Comparison of ENCODE assay signal across 1 cellular context in the genomic region with DNA sequence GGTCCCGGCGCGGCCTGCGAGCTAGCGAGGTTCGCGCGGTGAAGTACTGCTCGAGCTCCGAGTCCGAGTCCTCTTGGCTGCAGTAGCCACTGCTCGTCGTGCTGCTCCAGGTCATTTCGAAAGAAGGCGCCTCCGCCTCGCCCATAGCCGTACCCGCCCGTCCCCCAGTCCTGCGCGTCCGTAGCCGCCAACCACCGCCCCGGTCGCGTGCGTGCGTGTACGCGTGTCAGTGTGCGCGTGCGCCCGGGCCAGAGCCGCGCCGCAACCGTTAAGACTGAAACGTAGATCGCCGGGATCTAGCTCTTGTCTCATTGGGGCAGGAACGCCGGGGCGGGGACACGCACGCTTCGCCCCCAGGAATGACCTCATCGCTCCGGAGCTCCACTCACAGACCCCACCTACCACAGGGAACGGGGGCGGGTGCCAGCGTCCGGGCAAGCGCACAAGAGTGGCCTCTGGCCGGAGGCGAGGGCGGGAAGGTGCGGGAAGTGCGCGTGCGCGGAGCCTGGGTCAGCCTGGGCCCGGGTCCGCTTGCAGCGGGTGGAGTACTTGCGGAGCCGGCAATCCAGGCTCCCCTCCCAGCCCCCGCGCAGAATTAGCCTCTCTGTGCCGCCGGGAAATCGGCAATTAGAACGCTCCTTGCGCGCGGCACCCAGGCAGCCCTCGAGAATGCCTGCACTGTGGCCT.
TF ChIP-seq lines count a peak whose summit lies in the region.

No MANE protein-coding gene starts in this region.

TF ChIP-seq in HepG2, 621 proteins besides CTCF, POLR2A, EP300 and RAD21 (continued from another document and continues in another):
- TF ChIP-seq, protein P1, sequence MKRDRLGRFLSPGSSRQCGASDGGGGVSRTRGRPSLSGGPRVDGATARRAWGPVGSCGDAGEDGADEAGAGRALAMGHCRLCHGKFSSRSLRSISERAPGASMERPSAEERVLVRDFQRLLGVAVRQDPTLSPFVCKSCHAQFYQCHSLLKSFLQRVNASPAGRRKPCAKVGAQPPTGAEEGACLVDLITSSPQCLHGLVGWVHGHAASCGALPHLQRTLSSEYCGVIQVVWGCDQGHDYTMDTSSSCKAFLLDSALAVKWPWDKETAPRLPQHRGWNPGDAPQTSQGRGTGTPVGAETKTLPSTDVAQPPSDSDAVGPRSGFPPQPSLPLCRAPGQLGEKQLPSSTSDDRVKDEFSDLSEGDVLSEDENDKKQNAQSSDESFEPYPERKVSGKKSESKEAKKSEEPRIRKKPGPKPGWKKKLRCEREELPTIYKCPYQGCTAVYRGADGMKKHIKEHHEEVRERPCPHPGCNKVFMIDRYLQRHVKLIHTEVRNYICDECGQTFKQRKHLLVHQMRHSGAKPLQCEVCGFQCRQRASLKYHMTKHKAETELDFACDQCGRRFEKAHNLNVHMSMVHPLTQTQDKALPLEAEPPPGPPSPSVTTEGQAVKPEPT (CRISPR knock-in tag; IDR thresholded peaks at IDR 0.05; ENCODE audit: low read depth) = peak; percentile 58; the same call in 1 of the 2 replicates
- TF ChIP-seq, protein P2, sequence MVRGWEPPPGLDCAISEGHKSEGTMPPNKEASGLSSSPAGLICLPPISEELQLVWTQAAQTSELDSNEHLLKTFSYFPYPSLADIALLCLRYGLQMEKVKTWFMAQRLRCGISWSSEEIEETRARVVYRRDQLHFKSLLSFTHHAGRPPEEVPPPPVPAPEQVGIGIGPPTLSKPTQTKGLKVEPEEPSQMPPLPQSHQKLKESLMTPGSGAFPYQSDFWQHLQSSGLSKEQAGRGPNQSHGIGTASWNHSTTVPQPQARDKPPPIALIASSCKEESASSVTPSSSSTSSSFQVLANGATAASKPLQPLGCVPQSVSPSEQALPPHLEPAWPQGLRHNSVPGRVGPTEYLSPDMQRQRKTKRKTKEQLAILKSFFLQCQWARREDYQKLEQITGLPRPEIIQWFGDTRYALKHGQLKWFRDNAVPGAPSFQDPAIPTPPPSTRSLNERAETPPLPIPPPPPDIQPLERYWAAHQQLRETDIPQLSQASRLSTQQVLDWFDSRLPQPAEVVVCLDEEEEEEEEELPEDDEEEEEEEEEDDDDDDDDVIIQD (CRISPR knock-in tag; IDR thresholded peaks at IDR 0.05; ENCODE audit: low read depth) = peak; percentile 43; the same call in 1 of the 2 replicates
- TF ChIP-seq, protein P3, sequence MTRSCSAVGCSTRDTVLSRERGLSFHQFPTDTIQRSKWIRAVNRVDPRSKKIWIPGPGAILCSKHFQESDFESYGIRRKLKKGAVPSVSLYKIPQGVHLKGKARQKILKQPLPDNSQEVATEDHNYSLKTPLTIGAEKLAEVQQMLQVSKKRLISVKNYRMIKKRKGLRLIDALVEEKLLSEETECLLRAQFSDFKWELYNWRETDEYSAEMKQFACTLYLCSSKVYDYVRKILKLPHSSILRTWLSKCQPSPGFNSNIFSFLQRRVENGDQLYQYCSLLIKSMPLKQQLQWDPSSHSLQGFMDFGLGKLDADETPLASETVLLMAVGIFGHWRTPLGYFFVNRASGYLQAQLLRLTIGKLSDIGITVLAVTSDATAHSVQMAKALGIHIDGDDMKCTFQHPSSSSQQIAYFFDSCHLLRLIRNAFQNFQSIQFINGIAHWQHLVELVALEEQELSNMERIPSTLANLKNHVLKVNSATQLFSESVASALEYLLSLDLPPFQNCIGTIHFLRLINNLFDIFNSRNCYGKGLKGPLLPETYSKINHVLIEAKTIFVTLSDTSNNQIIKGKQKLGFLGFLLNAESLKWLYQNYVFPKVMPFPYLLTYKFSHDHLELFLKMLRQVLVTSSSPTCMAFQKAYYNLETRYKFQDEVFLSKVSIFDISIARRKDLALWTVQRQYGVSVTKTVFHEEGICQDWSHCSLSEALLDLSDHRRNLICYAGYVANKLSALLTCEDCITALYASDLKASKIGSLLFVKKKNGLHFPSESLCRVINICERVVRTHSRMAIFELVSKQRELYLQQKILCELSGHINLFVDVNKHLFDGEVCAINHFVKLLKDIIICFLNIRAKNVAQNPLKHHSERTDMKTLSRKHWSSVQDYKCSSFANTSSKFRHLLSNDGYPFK (CRISPR knock-in tag; IDR thresholded peaks at IDR 0.05; ENCODE audit: borderline replicate concordance) = peak; percentile 5; the same call in 1 of the 2 replicates
- TF ChIP-seq U2AF1 (optimal IDR thresholded peaks at IDR 0.05; ENCODE audit: low read depth, low read length) (no peak), NFKB2 (CRISPR knock-in tag; IDR thresholded peaks at IDR 0.05; ENCODE audit: borderline replicate concordance) (peak; percentile 92; the same call in 1 of the 2 replicates), ARHGAP35 (CRISPR knock-in tag; IDR thresholded peaks at IDR 0.05; ENCODE audit: borderline replicate concordance) (peak; percentile 90), SOX6 (IDR thresholded peaks at IDR 0.05) (no peak), SOX6 (CRISPR knock-in tag; IDR thresholded peaks at IDR 0.05) (peak; percentile 66; the same call in 1 of the 2 replicates), GATA4 (IDR thresholded peaks at IDR 0.05; ENCODE audit: borderline replicate concordance, low read depth) (peak; percentile 56), ZNF766 (CRISPR knock-in tag; IDR thresholded peaks at IDR 0.05; ENCODE audit: borderline replicate concordance) (no peak), ZNF564 (CRISPR knock-in tag; IDR thresholded peaks at IDR 0.05) (peak; percentile 87; the same call in 1 of the 2 replicates), ZNF296 (CRISPR knock-in tag; conservative IDR thresholded peaks at IDR 0.05) (peak; percentile 75; the same call in 1 of the 2 replicates), CENPT (CRISPR knock-in tag; IDR thresholded peaks at IDR 0.05; ENCODE audit: low read depth) (peak; percentile 25; the same call in 1 of the 2 replicates), SALL2 (CRISPR knock-in tag; IDR thresholded peaks at IDR 0.05) (peak; percentile 84), TEAD3 (CRISPR knock-in tag; optimal IDR thresholded peaks at IDR 0.05; ENCODE audit: borderline replicate concordance) (peak; percentile 74), JUN (CRISPR knock-in tag; IDR thresholded peaks at IDR 0.05) (peak; percentile 90), ZNF607 (CRISPR knock-in tag; IDR thresholded peaks at IDR 0.05; ENCODE audit: borderline replicate concordance) (peak; percentile 78)
- TF ChIP-seq, protein P4, sequence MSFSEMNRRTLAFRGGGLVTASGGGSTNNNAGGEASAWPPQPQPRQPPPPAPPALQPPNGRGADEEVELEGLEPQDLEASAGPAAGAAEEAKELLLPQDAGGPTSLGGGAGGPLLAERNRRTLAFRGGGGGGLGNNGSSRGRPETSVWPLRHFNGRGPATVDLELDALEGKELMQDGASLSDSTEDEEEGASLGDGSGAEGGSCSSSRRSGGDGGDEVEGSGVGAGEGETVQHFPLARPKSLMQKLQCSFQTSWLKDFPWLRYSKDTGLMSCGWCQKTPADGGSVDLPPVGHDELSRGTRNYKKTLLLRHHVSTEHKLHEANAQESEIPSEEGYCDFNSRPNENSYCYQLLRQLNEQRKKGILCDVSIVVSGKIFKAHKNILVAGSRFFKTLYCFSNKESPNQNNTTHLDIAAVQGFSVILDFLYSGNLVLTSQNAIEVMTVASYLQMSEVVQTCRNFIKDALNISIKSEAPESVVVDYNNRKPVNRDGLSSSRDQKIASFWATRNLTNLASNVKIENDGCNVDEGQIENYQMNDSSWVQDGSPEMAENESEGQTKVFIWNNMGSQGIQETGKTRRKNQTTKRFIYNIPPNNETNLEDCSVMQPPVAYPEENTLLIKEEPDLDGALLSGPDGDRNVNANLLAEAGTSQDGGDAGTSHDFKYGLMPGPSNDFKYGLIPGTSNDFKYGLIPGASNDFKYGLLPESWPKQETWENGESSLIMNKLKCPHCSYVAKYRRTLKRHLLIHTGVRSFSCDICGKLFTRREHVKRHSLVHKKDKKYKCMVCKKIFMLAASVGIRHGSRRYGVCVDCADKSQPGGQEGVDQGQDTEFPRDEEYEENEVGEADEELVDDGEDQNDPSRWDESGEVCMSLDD (CRISPR knock-in tag; IDR thresholded peaks at IDR 0.05; ENCODE audit: borderline replicate concordance) = peak; percentile 62; the same call in 1 of the 2 replicates
- TF ChIP-seq, protein P5, sequence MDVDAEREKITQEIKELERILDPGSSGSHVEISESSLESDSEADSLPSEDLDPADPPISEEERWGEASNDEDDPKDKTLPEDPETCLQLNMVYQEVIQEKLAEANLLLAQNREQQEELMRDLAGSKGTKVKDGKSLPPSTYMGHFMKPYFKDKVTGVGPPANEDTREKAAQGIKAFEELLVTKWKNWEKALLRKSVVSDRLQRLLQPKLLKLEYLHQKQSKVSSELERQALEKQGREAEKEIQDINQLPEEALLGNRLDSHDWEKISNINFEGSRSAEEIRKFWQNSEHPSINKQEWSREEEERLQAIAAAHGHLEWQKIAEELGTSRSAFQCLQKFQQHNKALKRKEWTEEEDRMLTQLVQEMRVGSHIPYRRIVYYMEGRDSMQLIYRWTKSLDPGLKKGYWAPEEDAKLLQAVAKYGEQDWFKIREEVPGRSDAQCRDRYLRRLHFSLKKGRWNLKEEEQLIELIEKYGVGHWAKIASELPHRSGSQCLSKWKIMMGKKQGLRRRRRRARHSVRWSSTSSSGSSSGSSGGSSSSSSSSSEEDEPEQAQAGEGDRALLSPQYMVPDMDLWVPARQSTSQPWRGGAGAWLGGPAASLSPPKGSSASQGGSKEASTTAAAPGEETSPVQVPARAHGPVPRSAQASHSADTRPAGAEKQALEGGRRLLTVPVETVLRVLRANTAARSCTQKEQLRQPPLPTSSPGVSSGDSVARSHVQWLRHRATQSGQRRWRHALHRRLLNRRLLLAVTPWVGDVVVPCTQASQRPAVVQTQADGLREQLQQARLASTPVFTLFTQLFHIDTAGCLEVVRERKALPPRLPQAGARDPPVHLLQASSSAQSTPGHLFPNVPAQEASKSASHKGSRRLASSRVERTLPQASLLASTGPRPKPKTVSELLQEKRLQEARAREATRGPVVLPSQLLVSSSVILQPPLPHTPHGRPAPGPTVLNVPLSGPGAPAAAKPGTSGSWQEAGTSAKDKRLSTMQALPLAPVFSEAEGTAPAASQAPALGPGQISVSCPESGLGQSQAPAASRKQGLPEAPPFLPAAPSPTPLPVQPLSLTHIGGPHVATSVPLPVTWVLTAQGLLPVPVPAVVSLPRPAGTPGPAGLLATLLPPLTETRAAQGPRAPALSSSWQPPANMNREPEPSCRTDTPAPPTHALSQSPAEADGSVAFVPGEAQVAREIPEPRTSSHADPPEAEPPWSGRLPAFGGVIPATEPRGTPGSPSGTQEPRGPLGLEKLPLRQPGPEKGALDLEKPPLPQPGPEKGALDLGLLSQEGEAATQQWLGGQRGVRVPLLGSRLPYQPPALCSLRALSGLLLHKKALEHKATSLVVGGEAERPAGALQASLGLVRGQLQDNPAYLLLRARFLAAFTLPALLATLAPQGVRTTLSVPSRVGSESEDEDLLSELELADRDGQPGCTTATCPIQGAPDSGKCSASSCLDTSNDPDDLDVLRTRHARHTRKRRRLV (CRISPR knock-in tag; IDR thresholded peaks at IDR 0.05) = 0 out of 2 replicates have a peak, but pooled peaks have one; percentile 59
- TF ChIP-seq, protein P6, sequence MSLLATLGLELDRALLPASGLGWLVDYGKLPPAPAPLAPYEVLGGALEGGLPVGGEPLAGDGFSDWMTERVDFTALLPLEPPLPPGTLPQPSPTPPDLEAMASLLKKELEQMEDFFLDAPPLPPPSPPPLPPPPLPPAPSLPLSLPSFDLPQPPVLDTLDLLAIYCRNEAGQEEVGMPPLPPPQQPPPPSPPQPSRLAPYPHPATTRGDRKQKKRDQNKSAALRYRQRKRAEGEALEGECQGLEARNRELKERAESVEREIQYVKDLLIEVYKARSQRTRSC (CRISPR knock-in tag; IDR thresholded peaks at IDR 0.05; ENCODE audit: low read depth) = no peak
- TF ChIP-seq, protein P7, sequence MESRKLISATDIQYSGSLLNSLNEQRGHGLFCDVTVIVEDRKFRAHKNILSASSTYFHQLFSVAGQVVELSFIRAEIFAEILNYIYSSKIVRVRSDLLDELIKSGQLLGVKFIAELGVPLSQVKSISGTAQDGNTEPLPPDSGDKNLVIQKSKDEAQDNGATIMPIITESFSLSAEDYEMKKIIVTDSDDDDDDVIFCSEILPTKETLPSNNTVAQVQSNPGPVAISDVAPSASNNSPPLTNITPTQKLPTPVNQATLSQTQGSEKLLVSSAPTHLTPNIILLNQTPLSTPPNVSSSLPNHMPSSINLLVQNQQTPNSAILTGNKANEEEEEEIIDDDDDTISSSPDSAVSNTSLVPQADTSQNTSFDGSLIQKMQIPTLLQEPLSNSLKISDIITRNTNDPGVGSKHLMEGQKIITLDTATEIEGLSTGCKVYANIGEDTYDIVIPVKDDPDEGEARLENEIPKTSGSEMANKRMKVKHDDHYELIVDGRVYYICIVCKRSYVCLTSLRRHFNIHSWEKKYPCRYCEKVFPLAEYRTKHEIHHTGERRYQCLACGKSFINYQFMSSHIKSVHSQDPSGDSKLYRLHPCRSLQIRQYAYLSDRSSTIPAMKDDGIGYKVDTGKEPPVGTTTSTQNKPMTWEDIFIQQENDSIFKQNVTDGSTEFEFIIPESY (CRISPR knock-in tag; IDR thresholded peaks at IDR 0.05) = peak; percentile 42; the same call in 1 of the 2 replicates
- TF ChIP-seq, protein P8, sequence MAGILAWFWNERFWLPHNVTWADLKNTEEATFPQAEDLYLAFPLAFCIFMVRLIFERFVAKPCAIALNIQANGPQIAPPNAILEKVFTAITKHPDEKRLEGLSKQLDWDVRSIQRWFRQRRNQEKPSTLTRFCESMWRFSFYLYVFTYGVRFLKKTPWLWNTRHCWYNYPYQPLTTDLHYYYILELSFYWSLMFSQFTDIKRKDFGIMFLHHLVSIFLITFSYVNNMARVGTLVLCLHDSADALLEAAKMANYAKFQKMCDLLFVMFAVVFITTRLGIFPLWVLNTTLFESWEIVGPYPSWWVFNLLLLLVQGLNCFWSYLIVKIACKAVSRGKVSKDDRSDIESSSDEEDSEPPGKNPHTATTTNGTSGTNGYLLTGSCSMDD (CRISPR knock-in tag; IDR thresholded peaks at IDR 0.05) = no peak
- TF ChIP-seq, protein P9, sequence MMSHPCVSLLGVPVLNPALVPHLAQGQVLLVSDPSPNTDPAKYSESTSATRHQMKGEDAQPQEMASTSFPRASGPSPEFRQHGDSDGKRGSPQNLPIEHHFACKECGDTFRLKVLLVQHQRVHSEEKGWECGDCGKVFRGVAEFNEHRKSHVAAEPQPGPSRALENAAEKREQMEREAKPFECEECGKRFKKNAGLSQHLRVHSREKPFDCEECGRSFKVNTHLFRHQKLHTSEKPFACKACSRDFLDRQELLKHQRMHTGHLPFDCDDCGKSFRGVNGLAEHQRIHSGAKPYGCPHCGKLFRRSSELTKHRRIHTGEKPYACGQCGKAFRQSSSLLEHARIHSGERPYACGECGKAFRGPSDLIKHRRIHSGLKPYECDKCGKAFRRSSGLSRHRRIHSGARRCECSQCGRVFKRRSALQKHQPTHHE (CRISPR knock-in tag; IDR thresholded peaks at IDR 0.05; ENCODE audit: borderline replicate concordance) = peak; percentile 98; the same call in 1 of the 2 replicates
- TF ChIP-seq, protein P10, sequence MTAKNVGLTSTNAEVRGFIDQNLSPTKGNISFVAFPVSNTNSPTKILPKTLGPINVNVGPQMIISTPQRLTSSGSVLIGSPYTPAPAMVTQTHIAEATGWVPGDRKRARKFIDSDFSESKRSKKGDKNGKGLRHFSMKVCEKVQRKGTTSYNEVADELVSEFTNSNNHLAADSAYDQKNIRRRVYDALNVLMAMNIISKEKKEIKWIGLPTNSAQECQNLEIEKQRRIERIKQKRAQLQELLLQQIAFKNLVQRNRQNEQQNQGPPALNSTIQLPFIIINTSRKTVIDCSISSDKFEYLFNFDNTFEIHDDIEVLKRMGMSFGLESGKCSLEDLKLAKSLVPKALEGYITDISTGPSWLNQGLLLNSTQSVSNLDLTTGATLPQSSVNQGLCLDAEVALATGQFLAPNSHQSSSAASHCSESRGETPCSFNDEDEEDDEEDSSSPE (CRISPR knock-in tag; IDR thresholded peaks at IDR 0.05) = peak; percentile 86
- TF ChIP-seq, protein P11, sequence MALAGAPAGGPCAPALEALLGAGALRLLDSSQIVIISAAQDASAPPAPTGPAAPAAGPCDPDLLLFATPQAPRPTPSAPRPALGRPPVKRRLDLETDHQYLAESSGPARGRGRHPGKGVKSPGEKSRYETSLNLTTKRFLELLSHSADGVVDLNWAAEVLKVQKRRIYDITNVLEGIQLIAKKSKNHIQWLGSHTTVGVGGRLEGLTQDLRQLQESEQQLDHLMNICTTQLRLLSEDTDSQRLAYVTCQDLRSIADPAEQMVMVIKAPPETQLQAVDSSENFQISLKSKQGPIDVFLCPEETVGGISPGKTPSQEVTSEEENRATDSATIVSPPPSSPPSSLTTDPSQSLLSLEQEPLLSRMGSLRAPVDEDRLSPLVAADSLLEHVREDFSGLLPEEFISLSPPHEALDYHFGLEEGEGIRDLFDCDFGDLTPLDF (CRISPR knock-in tag; IDR thresholded peaks at IDR 0.05) = peak; percentile 89
